21 cellular contexts compared by ENCODE assay signal in the genomic region with DNA sequence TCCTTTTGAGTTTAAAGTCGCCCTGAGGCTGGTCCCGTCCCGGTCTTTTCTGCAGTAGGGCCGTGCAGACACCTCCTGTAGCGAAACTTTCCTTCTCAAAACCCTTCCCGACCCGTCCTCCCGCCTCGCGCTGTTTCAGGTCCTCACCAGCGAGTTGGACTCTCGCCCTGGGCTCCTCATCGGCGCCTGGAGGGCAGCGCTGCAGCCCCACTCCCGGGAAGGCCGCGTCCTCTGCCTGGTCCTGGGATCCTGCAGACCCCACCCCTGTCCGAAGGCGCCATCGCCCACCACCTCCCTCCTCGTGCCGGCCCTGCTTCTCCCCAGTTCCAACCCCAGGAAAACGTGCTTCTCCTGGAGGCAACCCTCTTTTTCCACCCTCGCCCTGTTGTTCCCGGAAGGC. TPM values are rescaled to one million over a fixed set of nuclear protein-coding genes. Genes with fewer than 3 reads are reported as not detected.
A peak's percentile ranks its signal among the peaks of the same experiment; 100 is the strongest.
DNase-seq lines count a peak whose midpoint lies in the region; ATAC-seq and TF ChIP-seq lines count a peak whose summit lies in the region.
"Had no signal": no experiment of that assay in that cellular context is flagged by ENCODE, and none has a peak within 500 bp of the region (broad histone marks: within the 10 kb centered on the region; RNA-seq: fewer than 3 reads in every experiment).

No MANE protein-coding gene starts in this region.

- H3K4me1 Mint-ChIP-seq in H9 (0 out of 4 replicates have a peak, but pooled peaks cover 2 to 3% of the 10 kb centered on the region in 2 experiments), endothelial cell (ENCODE audit: unreplicated experiment) (no peaks in the 10 kb centered on the region)
- H3K4me1 Mint-ChIP-seq: activated naive CD8-positive, alpha-beta T cell treated with anti-CD3 and anti-CD28 coated beads, Interleukin-2, amount 10 ng/mL, durations not matched to agents 7 days and 5 days had no signal

- H3K14ac ChIP-seq in H9 (ENCODE audit: insufficient read depth, low read length), result no peak overlapping the region; the same call in 1 of the 2 replicates

- no peak overlapping the region for H4K5ac ChIP-seq in H9 (ENCODE audit: insufficient read length, low read depth, low read length)

- no peak for TF ChIP-seq CTCF in H9 (conservative IDR thresholded peaks at IDR 0.05)
- TF ChIP-seq CTCF in endothelial cell (IDR thresholded peaks at IDR 0.05; ENCODE audit: unreplicated experiment), result no peak
- no peak for TF ChIP-seq CTCF in left lung (IDR thresholded peaks at IDR 0.05)
- no peak for TF ChIP-seq CTCF in testis (IDR thresholded peaks at IDR 0.05)
- no peak for TF ChIP-seq CTCF in smooth muscle cell (IDR thresholded peaks at IDR 0.05; ENCODE audit: borderline replicate concordance, insufficient read depth, poor library complexity, severe bottlenecking)
- TF ChIP-seq CTCF in transverse colon (IDR thresholded peaks at IDR 0.05), result no peak

- H3K4ac ChIP-seq in H9 (ENCODE audit: low read depth, low read length), result no peak overlapping the region

- no peaks in the 10 kb centered on the region for H3K79me1 ChIP-seq in H9 (ENCODE audit: insufficient read depth, low read depth, low read length, poor library complexity, severe bottlenecking)

- H3K4me3 Mint-ChIP-seq in H9 (no peak overlapping the region; a peak in 1 of 5 replicates), endothelial cell (ENCODE audit: unreplicated experiment) (peak overlapping the region; percentile 39)
- H3K4me3 Mint-ChIP-seq: activated CD8-positive, alpha-beta T cell treated with anti-CD3 and anti-CD28 coated beads for 36 hours; activated naive CD8-positive, alpha-beta T cell treated with anti-CD3 and anti-CD28 coated beads, Interleukin-2, amount 10 ng/mL, durations not matched to agents 7 days and 5 days had no signal

- no peaks in the 10 kb centered on the region for H4K20me1 ChIP-seq in H9 (ENCODE audit: control insufficient read depth, insufficient read depth, insufficient read length)
- no peaks in the 10 kb centered on the region for H4K20me1 ChIP-seq in smooth muscle cell (ENCODE audit: low read depth)

- no peak overlapping the region for H3K27ac ChIP-seq in H9 (ENCODE audit: insufficient read length, low read depth, low read length)
- peak overlapping the region in 1 of 2 donors; percentile 19 for H3K27ac ChIP-seq in left lung
- H3K27ac ChIP-seq in testis, result no peak overlapping the region
- no peak overlapping the region for H3K27ac ChIP-seq in smooth muscle cell (ENCODE audit: low read depth)
- no peak overlapping the region for H3K27ac ChIP-seq in transverse colon
- H3K27ac ChIP-seq: dorsolateral prefrontal cortex had no signal

- H3K79me2 ChIP-seq in H9 (ENCODE audit: insufficient read depth, low read length), result no peaks in the 10 kb centered on the region
- no peaks in the 10 kb centered on the region for H3K79me2 ChIP-seq in smooth muscle cell (ENCODE audit: low read depth)

- H3K27me3 ChIP-seq in H9 (ENCODE audit: insufficient read depth, low read length) (no peaks in the 10 kb centered on the region), left lung (no peaks in the 10 kb centered on the region), testis (no peaks in the 10 kb centered on the region), smooth muscle cell (ENCODE audit: low read depth) (no peaks in the 10 kb centered on the region), transverse colon (no peaks in the 10 kb centered on the region)
- H3K27me3 ChIP-seq: dorsolateral prefrontal cortex, sigmoid colon had no signal

- H3K9me3 ChIP-seq in H9 (ENCODE audit: control insufficient read depth, low read depth, low read length), result no peaks in the 10 kb centered on the region
- peaks cover 0 to 81% of the 10 kb centered on the region in 2 donors for H3K9me3 ChIP-seq in left lung
- no peaks in the 10 kb centered on the region for H3K9me3 ChIP-seq in testis
- no peaks in the 10 kb centered on the region for H3K9me3 ChIP-seq in smooth muscle cell (replicated peaks; ENCODE audit: low read depth)
- H3K9me3 ChIP-seq in transverse colon, result peaks cover 32 to 54% of the 10 kb centered on the region in 2 donors

- H3K36me3 ChIP-seq in left lung (peaks cover 0 to 78% of the 10 kb centered on the region in 2 donors), testis (ENCODE audit: low read depth, missing control alignments) (no peaks in the 10 kb centered on the region), smooth muscle cell (ENCODE audit: low read depth) (peaks cover 17% of the 10 kb centered on the region), transverse colon (peaks cover 0 to 59% (median 27%) of the 10 kb centered on the region in 4 donors)

- H4K91ac ChIP-seq in H9 (ENCODE audit: insufficient read length, low read depth, low read length), result no peak overlapping the region

- H3K27me3 Mint-ChIP-seq in H9 (ENCODE audit: low read depth), result no peaks in the 10 kb centered on the region
- H3K27me3 Mint-ChIP-seq in endothelial cell (ENCODE audit: unreplicated experiment), result peaks cover 4% of the 10 kb centered on the region
- H3K27me3 Mint-ChIP-seq: activated CD8-positive, alpha-beta T cell treated with anti-CD3 and anti-CD28 coated beads for 36 hours; activated naive CD8-positive, alpha-beta T cell treated with anti-CD3 and anti-CD28 coated beads, Interleukin-2, amount 10 ng/mL, durations not matched to agents 7 days and 5 days had no signal

- no peak for TF ChIP-seq POLR2A in testis (IDR thresholded peaks at IDR 0.05)
- no peak for TF ChIP-seq POLR2A in transverse colon (IDR thresholded peaks at IDR 0.05)

- intact Hi-C loops in left lung (cut with DNase I) (no loop called here), testis (cut with DNase I; ENCODE audit: low total_unique reads) (no loop called here), transverse colon (cut with DNase I; ENCODE audit: low total_unique reads) (no loop called here)

- H2BK15ac ChIP-seq in H9 (ENCODE audit: low read depth, low read length), result no peak overlapping the region

- H3T11ph ChIP-seq in H9 (ENCODE audit: low read length), result no peak overlapping the region

- H2BK120ac ChIP-seq in H9 (ENCODE audit: low read depth, low read length, poor library complexity, severe bottlenecking), result no peak overlapping the region

- H4K8ac ChIP-seq in H9 (replicated peaks; ENCODE audit: insufficient read length, low read depth, low read length), result no peak overlapping the region

- no peaks in the 10 kb centered on the region for H3F3A ChIP-seq in smooth muscle cell (ENCODE audit: low read depth)

- H3K4me2 ChIP-seq in H9 (ENCODE audit: insufficient read depth, insufficient read length, low read length) (no peak overlapping the region), smooth muscle cell (no peak overlapping the region)

- H3K9me3 Mint-ChIP-seq in H9 (peaks cover 4 to 9% of the 10 kb centered on the region in 2 experiments; a peak in 4 of 5 replicates), endothelial cell (ENCODE audit: unreplicated experiment) (no peaks in the 10 kb centered on the region)

- no peak overlapping the region for H2BK12ac ChIP-seq in H9 (ENCODE audit: insufficient read length, low read depth, low read length)

- H3K9ac ChIP-seq in H9 (ENCODE audit: extremely low read depth, insufficient read length, low read length), result no peak overlapping the region
- H3K9ac ChIP-seq in smooth muscle cell (ENCODE audit: low read depth), result no peak overlapping the region

- H2BK20ac ChIP-seq in H9 (ENCODE audit: low read depth, low read length, poor library complexity, severe bottlenecking), result no peak overlapping the region

- peak overlapping the region in 1 of 2 donors; percentile 20 for H3K4me3 ChIP-seq in left lung
- H3K4me3 ChIP-seq in testis, result peak overlapping the region; percentile 10 to 41
- H3K4me3 ChIP-seq in smooth muscle cell, result no peak overlapping the region
- H3K4me3 ChIP-seq in transverse colon, result peak overlapping the region in 1 of 4 donors; percentile 29

- no peak overlapping the region for H2BK5ac ChIP-seq in H9 (ENCODE audit: insufficient read length, low read length)

- peak; percentile 87 for ATAC-seq in left lung
- ATAC-seq: activated CD8-positive, alpha-beta T cell treated with anti-CD3 and anti-CD28 coated beads for 36 hours had no signal

- peak; percentile 34 for DNase-seq in H9
- DNase-seq in endothelial cell (ENCODE audit: low spot score), result no peak
- DNase-seq in left lung, result peak in 1 of 2 donors; percentile 39
- DNase-seq in testis, result no peak
- no peak for DNase-seq in smooth muscle cell (lab: John Stamatoyannopoulos, UW; ENCODE audit: unreplicated experiment)
- DNase-seq in transverse colon, result no peak
- DNase-seq in HT-29 (ENCODE audit: low spot score), result no peak
- DNase-seq: ACHN; activated CD4-positive, CD25-positive, alpha-beta regulatory T cell treated with anti-CD3 and anti-CD28 coated beads, Interleukin-2, amount 50 U/mL, for 72 hours; activated CD8-positive, alpha-beta T cell treated with anti-CD3 and anti-CD28 coated beads for 36 hours; activated gamma-delta T cell; activated naive CD8-positive, alpha-beta T cell treated with anti-CD3 and anti-CD28 coated beads, Interleukin-2, amount 10 ng/mL, durations not matched to agents 7 days and 5 days; cerebellar nuclear complex; dorsolateral prefrontal cortex; GF-D8; kidney; NCI-H1436 treated with DMSO at 0.1 percent for 48 hours; NCI-H345; NCI-H774; sigmoid colon; stimulated activated naive CD4-positive, alpha-beta T cell treated with Interleukin-2 at 50 U/mL for 16 hours had no signal

- H3K36me3 Mint-ChIP-seq in H9 (ENCODE audit: insufficient read depth in 1 of 3, low read depth in 3 of 3) (peaks cover 42 to 75% (median 64%) of the 10 kb centered on the region in 3 experiments), endothelial cell (ENCODE audit: low read depth, unreplicated experiment) (peaks cover 44% of the 10 kb centered on the region)

- H3K27ac Mint-ChIP-seq in H9, result no peak overlapping the region
- no peak overlapping the region for H3K27ac Mint-ChIP-seq in endothelial cell (ENCODE audit: unreplicated experiment)
- H3K27ac Mint-ChIP-seq: activated CD8-positive, alpha-beta T cell treated with anti-CD3 and anti-CD28 coated beads for 36 hours; activated naive CD8-positive, alpha-beta T cell treated with anti-CD3 and anti-CD28 coated beads, Interleukin-2, amount 10 ng/mL, durations not matched to agents 7 days and 5 days had no signal

- no CpG with 5 or more reads among the region's 26 CpGs for WGBS in H9 (ENCODE audit: extremely low coverage, insufficient read length, low lambda C conversion rate)
- 49 to 51% methylated on average over 24 to 26 of the region's 26 CpGs for WGBS in testis, 2 donors
- WGBS in smooth muscle cell (ENCODE audit: low lambda C conversion rate), result 97% methylated on average over 26 of the region's 26 CpGs
- WGBS in transverse colon (ENCODE audit: low coverage in 1 of 2), 2 donors, result 94 to 96% methylated on average over 3 to 26 of the region's 26 CpGs

- H3K4me1 ChIP-seq in H9 (ENCODE audit: insufficient read depth, low read length) (no peaks in the 10 kb centered on the region), left lung (no peaks in the 10 kb centered on the region), testis (no peaks in the 10 kb centered on the region), smooth muscle cell (ENCODE audit: low read depth) (no peaks in the 10 kb centered on the region), transverse colon (no peaks in the 10 kb centered on the region)

- H3K23ac ChIP-seq in H9 (ENCODE audit: insufficient read length, low read depth, low read length), result no peak overlapping the region

- no peak overlapping the region for H3K56ac ChIP-seq in H9 (ENCODE audit: insufficient read length, low read depth, low read length)

- no peak overlapping the region for H2AK5ac ChIP-seq in H9 (ENCODE audit: insufficient read length, low read length)

- no peak for TF ChIP-seq EP300 in transverse colon (IDR thresholded peaks at IDR 0.05; ENCODE audit: low read depth)

- no peaks in the 10 kb centered on the region for H3K23me2 ChIP-seq in H9 (ENCODE audit: insufficient read length, low read depth, low read length, poor library complexity, severe bottlenecking)

- H2AFZ ChIP-seq in H9 (ENCODE audit: low read length), result no peak overlapping the region
- no peak overlapping the region for H2AFZ ChIP-seq in smooth muscle cell (ENCODE audit: low read depth)

- in situ Hi-C loops in transverse colon (cut with MboI; ENCODE audit: low pct_ligation_motif_present in 1 of 4, low pct_unique_long_range_greater_than_20kb in 1 of 4, low sequenced_read_pairs in 3 of 4), result no loop called here

- no peak overlapping the region for H3K18ac ChIP-seq in H9 (ENCODE audit: insufficient read length, low read depth, low read length)

RNA-seq across cellular contexts. Expression of gene ZNF701, which starts 15.0 kb away (rescaled TPM):
- total RNA-seq in H9 (2021) (23.7 and 24.4 TPM in 2 replicates), endothelial cell (ENCODE audit: unreplicated experiment) (18.5 TPM), left lung (10 to 100 TPM; 18.1 to 19.1 TPM), testis (10 to 100 TPM; 21.3 to 22.4 TPM), smooth muscle cell (10.0 and 11.3 TPM in 2 replicates), transverse colon (10 to 100 TPM; 12.0 to 31.1 (median 23.9) TPM)
- polyA plus RNA-seq in testis (ENCODE audit: insufficient read depth, low read depth, low replicate concordance) (8.9 TPM), smooth muscle cell (5.5 and 6.1 TPM in 2 replicates)
- 2.1 and 2.2 TPM in 2 replicates for total RNA-seq in HT-29 (2014; rRNA removed; shearing (Covaris generic))

RNA-seq across cellular contexts. Expression of gene ZNF83, which starts 53.1 kb away (rescaled TPM):
- total RNA-seq in H9 (2021) (28.7 and 31.6 TPM in 2 replicates), endothelial cell (ENCODE audit: unreplicated experiment) (40.0 TPM), left lung (10 to 100 TPM; 44.0 to 44.1 TPM), testis (10 to 100 TPM; 50.8 to 61.1 TPM), smooth muscle cell (53.2 and 60.0 TPM in 2 replicates), transverse colon (10 to 100 TPM; 13.3 to 55.6 (median 26.7) TPM)
- polyA plus RNA-seq in testis (ENCODE audit: insufficient read depth, low read depth, low replicate concordance) (28.6 TPM), smooth muscle cell (20.6 and 32.9 TPM in 2 replicates)
- total RNA-seq in HT-29 (2014; rRNA removed; shearing (Covaris generic)), result 5.7 and 6.4 TPM in 2 replicates

RNA-seq across cellular contexts. Expression of gene ZNF808, which starts 57.6 kb away (rescaled TPM):
- total RNA-seq in H9 (2021), result 33.7 and 35.7 TPM in 2 replicates
- 22.6 TPM for total RNA-seq in endothelial cell (ENCODE audit: unreplicated experiment)
- total RNA-seq in left lung, result 10 to 100 TPM; 23.8 to 24.6 TPM
- 10 to 100 TPM; 28.4 to 31.5 TPM for total RNA-seq in testis
- 10.0 TPM for polyA plus RNA-seq in testis (ENCODE audit: insufficient read depth, low read depth, low replicate concordance)
- total RNA-seq in smooth muscle cell, result 30.2 and 41.3 TPM in 2 replicates
- polyA plus RNA-seq in smooth muscle cell, result 1.3 and 3.7 TPM in 2 replicates
- 10 to 100 TPM; 21.5 to 66.6 (median 36.8) TPM for total RNA-seq in transverse colon
- 1.8 and 2.1 TPM in 2 replicates for total RNA-seq in HT-29 (2014; rRNA removed; shearing (Covaris generic))
